ENCODE assay signal across 2 cellular contexts in the genomic region with DNA sequence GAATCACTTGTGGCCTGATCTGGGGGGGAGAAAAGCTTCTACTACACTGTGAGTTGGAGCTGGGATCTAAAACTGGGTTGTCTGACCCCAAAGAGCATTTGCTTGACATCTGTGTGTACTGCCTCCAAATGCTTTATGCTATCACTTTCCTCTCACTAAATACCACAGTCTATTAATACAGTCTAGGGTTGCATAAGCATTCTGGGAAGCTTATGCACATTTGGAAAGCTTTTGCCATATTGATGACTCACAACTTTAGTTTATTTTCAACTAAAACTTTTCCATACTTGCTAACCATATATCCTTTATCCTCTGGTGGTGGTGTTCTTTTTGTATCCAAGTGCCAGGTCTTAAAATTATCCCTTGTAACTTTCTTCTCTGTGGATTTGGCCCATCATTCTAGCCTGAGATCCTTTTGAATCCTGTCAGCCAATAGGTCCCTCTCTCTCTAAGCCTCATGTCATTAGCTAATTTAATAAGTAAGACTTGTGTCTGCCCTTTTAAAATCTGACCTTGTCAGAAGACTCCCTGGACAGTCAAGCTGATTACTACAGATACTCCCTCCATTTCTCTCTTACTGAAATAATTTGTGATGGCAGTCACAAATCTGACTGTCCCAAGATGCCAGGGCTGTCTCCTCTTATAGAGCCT.
TF ChIP-seq lines count a peak whose summit lies in the region.

No MANE protein-coding gene starts in this region.

TF ChIP-seq in liver, 16 proteins besides CTCF, POLR2A, EP300 and RAD21:
- TF ChIP-seq, protein P1, sequence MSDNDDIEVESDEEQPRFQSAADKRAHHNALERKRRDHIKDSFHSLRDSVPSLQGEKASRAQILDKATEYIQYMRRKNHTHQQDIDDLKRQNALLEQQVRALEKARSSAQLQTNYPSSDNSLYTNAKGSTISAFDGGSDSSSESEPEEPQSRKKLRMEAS (IDR thresholded peaks at IDR 0.05), result no peak
- peak; percentile 29 for TF ChIP-seq ATF3 (IDR thresholded peaks at IDR 0.05)
- TF ChIP-seq, protein P2, sequence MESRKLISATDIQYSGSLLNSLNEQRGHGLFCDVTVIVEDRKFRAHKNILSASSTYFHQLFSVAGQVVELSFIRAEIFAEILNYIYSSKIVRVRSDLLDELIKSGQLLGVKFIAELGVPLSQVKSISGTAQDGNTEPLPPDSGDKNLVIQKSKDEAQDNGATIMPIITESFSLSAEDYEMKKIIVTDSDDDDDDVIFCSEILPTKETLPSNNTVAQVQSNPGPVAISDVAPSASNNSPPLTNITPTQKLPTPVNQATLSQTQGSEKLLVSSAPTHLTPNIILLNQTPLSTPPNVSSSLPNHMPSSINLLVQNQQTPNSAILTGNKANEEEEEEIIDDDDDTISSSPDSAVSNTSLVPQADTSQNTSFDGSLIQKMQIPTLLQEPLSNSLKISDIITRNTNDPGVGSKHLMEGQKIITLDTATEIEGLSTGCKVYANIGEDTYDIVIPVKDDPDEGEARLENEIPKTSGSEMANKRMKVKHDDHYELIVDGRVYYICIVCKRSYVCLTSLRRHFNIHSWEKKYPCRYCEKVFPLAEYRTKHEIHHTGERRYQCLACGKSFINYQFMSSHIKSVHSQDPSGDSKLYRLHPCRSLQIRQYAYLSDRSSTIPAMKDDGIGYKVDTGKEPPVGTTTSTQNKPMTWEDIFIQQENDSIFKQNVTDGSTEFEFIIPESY (IDR thresholded peaks at IDR 0.05), result no peak

TF ChIP-seq in HepG2, 621 proteins besides CTCF, POLR2A, EP300 and RAD21:
- TF ChIP-seq ZBTB20 (CRISPR knock-in tag; IDR thresholded peaks at IDR 0.05; ENCODE audit: borderline replicate concordance, low read depth), result no peak
- no peak for TF ChIP-seq SMAD1 (CRISPR knock-in tag; IDR thresholded peaks at IDR 0.05; ENCODE audit: borderline replicate concordance, low read depth)
- no peak for TF ChIP-seq MTA1 (CRISPR knock-in tag; IDR thresholded peaks at IDR 0.05; ENCODE audit: borderline replicate concordance)
- no peak for TF ChIP-seq RAD51 (IDR thresholded peaks at IDR 0.05; ENCODE audit: borderline replicate concordance)
- no peak for TF ChIP-seq ZNF3 (CRISPR knock-in tag; IDR thresholded peaks at IDR 0.05)
- TF ChIP-seq, protein P3, sequence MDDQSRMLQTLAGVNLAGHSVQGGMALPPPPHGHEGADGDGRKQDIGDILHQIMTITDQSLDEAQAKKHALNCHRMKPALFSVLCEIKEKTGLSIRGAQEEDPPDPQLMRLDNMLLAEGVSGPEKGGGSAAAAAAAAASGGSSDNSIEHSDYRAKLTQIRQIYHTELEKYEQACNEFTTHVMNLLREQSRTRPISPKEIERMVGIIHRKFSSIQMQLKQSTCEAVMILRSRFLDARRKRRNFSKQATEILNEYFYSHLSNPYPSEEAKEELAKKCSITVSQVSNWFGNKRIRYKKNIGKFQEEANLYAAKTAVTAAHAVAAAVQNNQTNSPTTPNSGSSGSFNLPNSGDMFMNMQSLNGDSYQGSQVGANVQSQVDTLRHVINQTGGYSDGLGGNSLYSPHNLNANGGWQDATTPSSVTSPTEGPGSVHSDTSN (CRISPR knock-in tag; IDR thresholded peaks at IDR 0.05; ENCODE audit: borderline replicate concordance), result no peak
- no peak for TF ChIP-seq ZFY (CRISPR knock-in tag; IDR thresholded peaks at IDR 0.05)
- TF ChIP-seq ZNF354B (CRISPR knock-in tag; IDR thresholded peaks at IDR 0.05), result no peak
- no peak for TF ChIP-seq ZEB1 (IDR thresholded peaks at IDR 0.05; ENCODE audit: insufficient replicate concordance, low read depth)
- no peak for TF ChIP-seq TBX2 (CRISPR knock-in tag; IDR thresholded peaks at IDR 0.05; ENCODE audit: borderline replicate concordance)
TF ChIP-seq in HepG2: peak in this region for 0.
